Comparison of ENCODE assay signal across 25 cellular contexts in genomic region chr7:68783671-68784070, GRCh38.
"Had no signal": no experiment of that assay in that cellular context is flagged by ENCODE, and none has a peak within 500 bp of the region (broad histone marks: within the 10 kb centered on the region; RNA-seq: fewer than 3 reads in every experiment).

No MANE protein-coding gene starts in this region.

- ATAC-seq: activated CD8-positive, alpha-beta T cell treated with anti-CD3 and anti-CD28 coated beads for 36 hours; activated T-cell treated with anti-CD3 and anti-CD28 coated beads, Interleukin-2, amount 50 U/mL, for 72 hours; gastrocnemius medialis; heart left ventricle; left lobe of liver; natural killer cell; right lobe of liver had no signal

- H3K4me1 ChIP-seq: gastrocnemius medialis, heart left ventricle, prostate gland, tibial nerve, uterus had no signal

- H3K27ac Mint-ChIP-seq: activated CD8-positive, alpha-beta T cell treated with anti-CD3 and anti-CD28 coated beads for 36 hours; activated naive CD8-positive, alpha-beta T cell; activated T-cell treated with anti-CD3 and anti-CD28 coated beads, Interleukin-2, amount 50 U/mL, for 72 hours; endodermal cell; natural killer cell; T-helper 1 cell treated with Interleukin-12 subunit alpha and Interleukin-12 subunit beta and Interleukin-4 antibody, amounts not matched to agents 30 μg/mL and 1 μg/mL, for 36 hours had no signal

- H3K27ac ChIP-seq: gastrocnemius medialis, heart left ventricle, prostate gland, right lobe of liver, tibial nerve, uterus, WERI-Rb-1 had no signal

- H3K36me3 Mint-ChIP-seq: activated naive CD8-positive, alpha-beta T cell; natural killer cell had no signal

- H3K4me2 ChIP-seq: smooth muscle cell had no signal

- H3K4me1 Mint-ChIP-seq: natural killer cell had no signal

- H3K9me3 Mint-ChIP-seq: endodermal cell had no signal

- H3K27me3 Mint-ChIP-seq: activated CD8-positive, alpha-beta T cell treated with anti-CD3 and anti-CD28 coated beads for 36 hours; activated naive CD8-positive, alpha-beta T cell had no signal

- H3K27me3 ChIP-seq: gastrocnemius medialis, heart left ventricle, right lobe of liver, tibial nerve, uterus had no signal

- H3K4me3 Mint-ChIP-seq: activated CD8-positive, alpha-beta T cell treated with anti-CD3 and anti-CD28 coated beads for 36 hours; activated naive CD8-positive, alpha-beta T cell; activated T-cell treated with anti-CD3 and anti-CD28 coated beads, Interleukin-2, amount 50 U/mL, for 72 hours; endodermal cell; natural killer cell; T-helper 1 cell treated with Interleukin-12 subunit alpha and Interleukin-12 subunit beta and Interleukin-4 antibody, amounts not matched to agents 30 μg/mL and 1 μg/mL, for 36 hours had no signal

- H3K9me3 ChIP-seq: gastrocnemius medialis, heart left ventricle, prostate gland, right lobe of liver, tibial nerve, uterus had no signal

- H3K36me3 ChIP-seq: gastrocnemius medialis, heart left ventricle, prostate gland, right lobe of liver, tibial nerve, uterus, WERI-Rb-1 had no signal

- DNase-seq: activated CD4-positive, alpha-beta T cell treated with anti-CD3 and anti-CD28 coated beads for 4 hours; activated CD8-positive, alpha-beta T cell treated with anti-CD3 and anti-CD28 coated beads for 36 hours; activated gamma-delta T cell treated with Interleukin-2 at 50 U/mL for 16 hours; activated T-cell treated with anti-CD3 and anti-CD28 coated beads, Interleukin-2, amount 50 U/mL, for 72 hours; dermis blood vessel endothelial cell; endodermal cell; erythroblast; gastrocnemius medialis; heart left ventricle; mammary epithelial cell; natural killer cell; occipital lobe; right lobe of liver; stimulated activated CD4-positive, alpha-beta T cell treated with anti-CD3 and anti-CD28 coated beads, Interleukin-4, amount 100 ng/mL, for 4 hours; stimulated activated CD8-positive, alpha-beta memory T cell treated with anti-CD3 and anti-CD28 coated beads, Interleukin-4, amount 100 ng/mL, for 48 hours; stimulated activated naive CD4-positive, alpha-beta T cell treated with Interleukin-2 at 50 U/mL for 16 hours; substantia nigra; uterus; WERI-Rb-1 had no signal

- H3K4me3 ChIP-seq: gastrocnemius medialis, heart left ventricle, prostate gland, right lobe of liver, smooth muscle cell, tibial nerve, uterus had no signal
